ENCODE assay signal across 29 cellular contexts in the genomic region with DNA sequence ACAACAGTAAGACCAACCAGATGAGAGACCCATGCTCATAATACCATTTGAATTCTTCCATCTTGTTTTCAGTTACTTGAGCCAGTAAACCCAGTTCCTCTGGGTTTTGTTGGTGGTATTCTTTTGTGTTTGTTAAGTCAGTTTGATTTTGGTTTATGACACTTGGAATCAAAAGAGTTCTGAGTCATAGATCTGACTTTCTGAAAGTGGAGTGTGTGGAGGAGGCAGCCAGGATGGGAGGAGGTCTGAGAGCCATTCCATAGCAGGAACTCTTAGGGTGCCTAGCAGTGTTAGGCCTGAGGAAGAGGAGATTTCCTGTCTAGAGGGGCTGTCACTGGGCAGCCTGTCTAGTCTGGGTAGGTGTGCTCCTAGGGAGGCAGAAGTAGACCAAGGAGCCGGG. TPM values are rescaled to one million over a fixed set of nuclear protein-coding genes. Genes with fewer than 3 reads are reported as not detected.
DNase-seq lines count a peak whose midpoint lies in the region; ATAC-seq, FAIRE-seq and TF ChIP-seq lines count a peak whose summit lies in the region.
"Had no signal": no experiment of that assay in that cellular context is flagged by ENCODE, and none has a peak within 500 bp of the region (broad histone marks: within the 10 kb centered on the region; RNA-seq: fewer than 3 reads in every experiment).

No MANE protein-coding gene starts in this region.

- no peaks in the 10 kb centered on the region for H3K9me3 Mint-ChIP-seq in naive thymus-derived CD8-positive, alpha-beta T cell
- H3K9me3 Mint-ChIP-seq: activated T-cell treated with anti-CD3 and anti-CD28 coated beads, Interleukin-2, amount 50 U/mL, for 4 hours; naive thymus-derived CD4-positive, alpha-beta T cell; T-cell had no signal

- ATAC-seq in GM19463 (IDR thresholded peaks at IDR 0.05; ENCODE audit: unreplicated experiment) = no peak
- ATAC-seq in naive thymus-derived CD8-positive, alpha-beta T cell = no peak
- ATAC-seq: activated T-cell treated with anti-CD3 and anti-CD28 coated beads, Interleukin-2, amount 50 U/mL, for 4 hours; heart left ventricle; left lobe of liver; naive thymus-derived CD4-positive, alpha-beta T cell; pancreas; stimulated activated naive CD8-positive, alpha-beta T cell treated with anti-CD3 and anti-CD28 coated beads, Interleukin-15, Interleukin-2, amounts not matched to agents 100 U/mL and 50 U/mL, for 24 hours; T-cell had no signal

- no peak overlapping the region for H3K4me3 ChIP-seq in adipocyte (ENCODE audit: low read length)
- no peak overlapping the region for H3K4me3 ChIP-seq in fibroblast of pulmonary artery (replicated peaks; ENCODE audit: low read depth, low read length)
- H3K4me3 ChIP-seq in small intestine (ENCODE audit: low read depth in 1 of 2, low read length in 2 of 2) = no peak overlapping the region
- H3K4me3 ChIP-seq: adrenal gland, heart left ventricle, pancreas, right atrium auricular region, SJSA1, thyroid gland had no signal

- no peaks in the 10 kb centered on the region for H3K36me3 Mint-ChIP-seq in naive thymus-derived CD8-positive, alpha-beta T cell
- H3K36me3 Mint-ChIP-seq: CD4-positive, CD25-positive, alpha-beta regulatory T cell; naive thymus-derived CD4-positive, alpha-beta T cell; T-cell had no signal

- H3K4me1 Mint-ChIP-seq in naive thymus-derived CD8-positive, alpha-beta T cell = no peaks in the 10 kb centered on the region
- H3K4me1 Mint-ChIP-seq: CD4-positive, CD25-positive, alpha-beta regulatory T cell; T-cell had no signal

- no peak overlapping the region for H3K27ac ChIP-seq in small intestine (ENCODE audit: low read depth in 1 of 2, low read length in 1 of 2)
- H3K27ac ChIP-seq: adrenal gland, heart left ventricle, pancreas, right atrium auricular region, SJSA1, thyroid gland had no signal

- 85 to 100% (median 86%) methylated on average over 1 of the region's 1 CpG for WGBS in small intestine, 3 donors

- no peak overlapping the region for H3K27ac Mint-ChIP-seq in naive thymus-derived CD8-positive, alpha-beta T cell
- H3K27ac Mint-ChIP-seq: CD4-positive, CD25-positive, alpha-beta regulatory T cell; naive thymus-derived CD4-positive, alpha-beta T cell; T-cell had no signal

- H3K9me3 ChIP-seq in adipocyte (ENCODE audit: control insufficient read depth, low read length) (no peaks in the 10 kb centered on the region), small intestine (ENCODE audit: control insufficient read depth, low read depth) (no peaks in the 10 kb centered on the region)
- H3K9me3 ChIP-seq: adrenal gland, heart left ventricle, pancreas, right atrium auricular region, SJSA1, thyroid gland had no signal

- DNase-seq in GM03348 (ENCODE audit: low spot score) (peak; percentile 69), adipocyte (ENCODE audit: low read depth) (peak; percentile 12), fibroblast of pulmonary artery (ENCODE audit: low read depth) (peak; percentile 41), small intestine (peak; percentile 45), superior temporal gyrus (ENCODE audit: extremely low spot score) (no peak), occipital lobe (lab: John Stamatoyannopoulos, UW) (no peak)
- DNase-seq in naive thymus-derived CD8-positive, alpha-beta T cell = no peak
- DNase-seq: activated CD8-positive, alpha-beta memory T cell treated with anti-CD3 and anti-CD28 coated beads for 24 hours; activated T-cell treated with anti-CD3 and anti-CD28 coated beads, Interleukin-2, amount 50 U/mL, for 4 hours; CD4-positive, CD25-positive, alpha-beta regulatory T cell; heart left ventricle; Karpas-422; naive thymus-derived CD4-positive, alpha-beta T cell; NCI-H1694; NCI-H526 treated with DMSO at 0.1 percent for 48 hours; pancreas; stimulated activated CD4-positive, alpha-beta T cell treated with anti-CD3 and anti-CD28 coated beads, Interleukin-4, amount 100 ng/mL, for 4 hours; stimulated activated naive CD8-positive, alpha-beta T cell treated with anti-CD3 and anti-CD28 coated beads, Interleukin-15, Interleukin-2, amounts not matched to agents 100 U/mL and 50 U/mL, for 24 hours; T-cell; thyroid gland had no signal

- POLR2A ChIA-PET in naive thymus-derived CD8-positive, alpha-beta T cell (lab: Charles Lee) = no interaction called here

- H3K9ac ChIP-seq in adipocyte (ENCODE audit: low read length) = no peak overlapping the region

- TF ChIP-seq CTCF in fibroblast of pulmonary artery (IDR thresholded peaks at IDR 0.05; ENCODE audit: low read length, missing control alignments) = no peak

- H3K4me1 ChIP-seq in adipocyte (ENCODE audit: control insufficient read depth, insufficient read depth, low read length) = peaks cover 25% of the 10 kb centered on the region
- no peaks in the 10 kb centered on the region for H3K4me1 ChIP-seq in small intestine (ENCODE audit: control insufficient read depth in 2 of 2, insufficient read depth in 1 of 2, low read depth in 1 of 2, low read length in 1 of 2)
- H3K4me1 ChIP-seq: heart left ventricle, pancreas, right atrium auricular region, thyroid gland had no signal

- no peak for FAIRE-seq in small intestine (lab: Jason Lieb, UNC)
- FAIRE-seq: endometrium, G401.6, H1, pancreas, TTC549 had no signal

- H3K27me3 Mint-ChIP-seq in naive thymus-derived CD8-positive, alpha-beta T cell = peaks cover 0 to 11% (median 3%) of the 10 kb centered on the region in 5 donors

- no peaks in the 10 kb centered on the region for H3K36me3 ChIP-seq in adipocyte (ENCODE audit: control insufficient read depth, insufficient read depth, low read length, severe bottlenecking)
- H3K36me3 ChIP-seq in small intestine (ENCODE audit: control insufficient read depth in 2 of 2, insufficient read depth in 2 of 2, low read length in 2 of 2) = no peaks in the 10 kb centered on the region
- H3K36me3 ChIP-seq: adrenal gland, heart left ventricle, pancreas, right atrium auricular region, SJSA1, thyroid gland had no signal

- H3K4me3 Mint-ChIP-seq in naive thymus-derived CD8-positive, alpha-beta T cell = no peak overlapping the region
- H3K4me3 Mint-ChIP-seq: activated T-cell treated with anti-CD3 and anti-CD28 coated beads, Interleukin-2, amount 50 U/mL, for 4 hours; CD4-positive, CD25-positive, alpha-beta regulatory T cell; naive thymus-derived CD4-positive, alpha-beta T cell; T-cell had no signal

- H3K27me3 ChIP-seq in adipocyte (replicated peaks; ENCODE audit: control insufficient read depth, insufficient read depth, low read length) = no peaks in the 10 kb centered on the region
- H3K27me3 ChIP-seq in small intestine (ENCODE audit: control insufficient read depth in 2 of 2, insufficient read depth in 2 of 2, low read length in 2 of 2) = no peaks in the 10 kb centered on the region
- H3K27me3 ChIP-seq: adrenal gland, heart left ventricle, pancreas, right atrium auricular region, SJSA1, thyroid gland had no signal

RNA-seq across cellular contexts. Expression of a gene that starts 24.6 kb away (rescaled TPM):
- polyA plus RNA-seq in small intestine = 10 to 100 TPM; 16.3 to 32.0 (median 18.4) TPM
- 293 TPM for total RNA-seq in occipital lobe
- 10 to 100 TPM; 40.4 to 49.8 TPM for total RNA-seq in naive thymus-derived CD8-positive, alpha-beta T cell
- 1 to 10 TPM; 2.6 to 6.7 (median 4.9) TPM for polyA plus RNA-seq in naive thymus-derived CD8-positive, alpha-beta T cell

Comparison
In these comparisons a context has a peak if more than half of its experiments do, and no peak if none do; other contexts are left out.
1. DNase-seq: peak in GM03348 (single experiment), adipocyte (single experiment), fibroblast of pulmonary artery (single experiment) and small intestine (single experiment); none in superior temporal gyrus (single experiment), occipital lobe (single experiment) and naive thymus-derived CD8-positive, alpha-beta T cell (0 of 10).